Comparison of ENCODE assay signal across 1 cellular context in genomic region chr3:196216681-196217211, GRCh38.
TF ChIP-seq lines count a peak whose summit lies in the region.

No MANE protein-coding gene starts in this region.

TF ChIP-seq in GM23338, 12 proteins besides CTCF, POLR2A, EP300 and RAD21 (continued from another document):
- no peak for TF ChIP-seq ZNF462 (CRISPR knock-in tag; IDR thresholded peaks at IDR 0.05)
